15 cellular contexts compared by ENCODE assay signal in the genomic region with DNA sequence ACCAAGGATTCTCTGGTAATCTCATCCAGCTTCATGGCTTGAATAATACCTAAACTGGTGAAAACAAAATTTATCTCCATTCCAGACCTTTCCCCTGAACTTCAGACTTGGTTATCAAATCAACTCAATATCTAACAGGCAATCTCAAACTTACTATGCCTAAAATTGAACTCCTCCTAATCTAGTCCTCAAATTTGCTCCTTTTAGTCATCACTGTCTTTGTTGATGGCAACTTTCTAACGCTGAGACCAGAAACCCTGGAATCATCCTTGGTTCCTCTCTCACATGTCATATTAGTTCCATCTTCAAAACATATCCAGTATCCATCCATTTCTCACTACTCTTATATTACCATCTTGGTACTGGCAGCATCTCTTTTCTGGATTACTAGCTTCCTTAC. TPM values are rescaled to one million over a fixed set of nuclear protein-coding genes. Genes with fewer than 3 reads are reported as not detected.
DNase-seq lines count a peak whose midpoint lies in the region; ATAC-seq and TF ChIP-seq lines count a peak whose summit lies in the region.
"Had no signal": no experiment of that assay in that cellular context is flagged by ENCODE, and none has a peak within 500 bp of the region (broad histone marks: within the 10 kb centered on the region; RNA-seq: fewer than 3 reads in every experiment).

No MANE protein-coding gene starts in this region.

- peak overlapping the region; percentile 39 for H3K4me3 ChIP-seq in CD4-positive, CD25-positive, alpha-beta regulatory T cell (ENCODE audit: low read depth, low read length)
- H3K4me3 ChIP-seq in GM23248 = no peak overlapping the region
- H3K4me3 ChIP-seq: lower lobe of right lung, SK-N-MC had no signal

- intact Hi-C loops in activated T-helper 2 cell treated with anti-CD3 and anti-CD28 coated beads, Interferon-gamma antibody, Interleukin-2, Interleukin-4, amounts not matched to agents 10 μg/mL and 5 μg/mL and 100 μg/mL, durations not matched to agents 14 hours and 24 hours and 36 hours (cut with micrococcal nuclease) = no loop called here

- peaks cover 92% of the 10 kb centered on the region for H3K79me2 ChIP-seq in GM23248 (ENCODE audit: insufficient read depth)

- peaks cover 4% of the 10 kb centered on the region for H3K36me3 Mint-ChIP-seq in CD4-positive, CD25-positive, alpha-beta regulatory T cell
- H3K36me3 Mint-ChIP-seq in activated T-helper 2 cell treated with anti-CD3 and anti-CD28 coated beads, Interferon-gamma antibody, Interleukin-2, Interleukin-4, amounts not matched to agents 10 μg/mL and 5 μg/mL and 100 μg/mL, durations not matched to agents 14 hours and 24 hours and 36 hours (ENCODE audit: low read depth) = peaks cover 33% of the 10 kb centered on the region
- peaks cover under 1 to 4% of the 10 kb centered on the region in 2 donors for H3K36me3 Mint-ChIP-seq in naive B cell
- peaks cover 5% of the 10 kb centered on the region for H3K36me3 Mint-ChIP-seq in mesothelial cell of epicardium

- ATAC-seq in CD4-positive, CD25-positive, alpha-beta regulatory T cell (ENCODE audit: low read depth in 2 of 2) = no peak
- ATAC-seq in naive B cell (ENCODE audit: low read depth in 2 of 2) (no peak), GM21515 (IDR thresholded peaks at IDR 0.05; ENCODE audit: unreplicated experiment) (no peak), HG03280 (IDR thresholded peaks at IDR 0.05; ENCODE audit: unreplicated experiment) (no peak)
- ATAC-seq: lower lobe of right lung had no signal

- no peaks in the 10 kb centered on the region for H3K9me2 ChIP-seq in GM23248 (ENCODE audit: insufficient read depth)

- no peak for TF ChIP-seq CTCF in mesothelial cell of epicardium (IDR thresholded peaks at IDR 0.05; ENCODE audit: unreplicated experiment)

- no peaks in the 10 kb centered on the region for H3K9me3 ChIP-seq in CD4-positive, CD25-positive, alpha-beta regulatory T cell (ENCODE audit: control insufficient read depth in 2 of 2, low read length in 2 of 2)
- no peaks in the 10 kb centered on the region for H3K9me3 ChIP-seq in GM23248 (ENCODE audit: low read depth)
- H3K9me3 ChIP-seq: lower lobe of right lung had no signal

- peaks cover 52% of the 10 kb centered on the region for H4K20me1 ChIP-seq in GM23248 (ENCODE audit: insufficient read depth)

- WGBS in GM23248 (ENCODE audit: low coverage in 1 of 2, low lambda C conversion rate in 2 of 2, missing lambda C conversion rate in 2 of 2), 2 experiments = 4 to 14% methylated on average over 1 of the region's 1 CpG

- no peak overlapping the region for H3K9ac ChIP-seq in GM23248

- H3K27ac ChIP-seq in CD4-positive, CD25-positive, alpha-beta regulatory T cell (ENCODE audit: insufficient read depth, low read length, poor library complexity, severe bottlenecking) = no peak overlapping the region
- 0 out of 2 replicates have a peak overlapping the region, but pooled peaks have one; percentile 6 for H3K27ac ChIP-seq in GM23248
- H3K27ac ChIP-seq: lower lobe of right lung, SK-N-MC had no signal

- peaks cover 8% of the 10 kb centered on the region for H3K27me3 Mint-ChIP-seq in CD4-positive, CD25-positive, alpha-beta regulatory T cell
- no peaks in the 10 kb centered on the region for H3K27me3 Mint-ChIP-seq in activated T-helper 2 cell treated with anti-CD3 and anti-CD28 coated beads, Interferon-gamma antibody, Interleukin-2, Interleukin-4, amounts not matched to agents 10 μg/mL and 5 μg/mL and 100 μg/mL, durations not matched to agents 14 hours and 24 hours and 36 hours (ENCODE audit: low read depth)
- H3K27me3 Mint-ChIP-seq in naive B cell (no peaks in the 10 kb centered on the region), mesothelial cell of epicardium (ENCODE audit: low read depth) (no peaks in the 10 kb centered on the region)

- peaks cover 11% of the 10 kb centered on the region for H3F3A ChIP-seq in GM23248 (ENCODE audit: insufficient read depth)

- in situ Hi-C loops in GM23248 (cut with MboI) = no loop called here

- H3K9me3 Mint-ChIP-seq in CD4-positive, CD25-positive, alpha-beta regulatory T cell = peaks cover 0 to 2% (median 0%) of the 10 kb centered on the region in 7 donors
- H3K9me3 Mint-ChIP-seq in activated T-helper 2 cell treated with anti-CD3 and anti-CD28 coated beads, Interferon-gamma antibody, Interleukin-2, Interleukin-4, amounts not matched to agents 10 μg/mL and 5 μg/mL and 100 μg/mL, durations not matched to agents 14 hours and 24 hours and 36 hours = no peaks in the 10 kb centered on the region
- no peaks in the 10 kb centered on the region for H3K9me3 Mint-ChIP-seq in naive B cell
- no peaks in the 10 kb centered on the region for H3K9me3 Mint-ChIP-seq in mesothelial cell of epicardium
- H3K9me3 Mint-ChIP-seq: nephron had no signal

- peaks cover 61% of the 10 kb centered on the region for H3K4me1 ChIP-seq in CD4-positive, CD25-positive, alpha-beta regulatory T cell (ENCODE audit: control insufficient read depth, insufficient read depth, low read length, poor library complexity, severe bottlenecking)
- peaks cover 36% of the 10 kb centered on the region for H3K4me1 ChIP-seq in GM23248 (ENCODE audit: insufficient read depth)

- peak overlapping the region; percentile 4 to 48 (median 32) for H3K4me3 Mint-ChIP-seq in CD4-positive, CD25-positive, alpha-beta regulatory T cell
- H3K4me3 Mint-ChIP-seq in activated T-helper 2 cell treated with anti-CD3 and anti-CD28 coated beads, Interferon-gamma antibody, Interleukin-2, Interleukin-4, amounts not matched to agents 10 μg/mL and 5 μg/mL and 100 μg/mL, durations not matched to agents 14 hours and 24 hours and 36 hours (ENCODE audit: low read depth) = no peak overlapping the region
- peak overlapping the region in 6 of 8 donors; percentile 7 to 78 (median 32) for H3K4me3 Mint-ChIP-seq in naive B cell
- H3K4me3 Mint-ChIP-seq in mesothelial cell of epicardium = no peak overlapping the region
- H3K4me3 Mint-ChIP-seq: nephron had no signal

- H2AFZ ChIP-seq in GM23248 = no peak overlapping the region

- peaks cover 4% of the 10 kb centered on the region for H3K36me3 ChIP-seq in CD4-positive, CD25-positive, alpha-beta regulatory T cell (ENCODE audit: control insufficient read depth, insufficient read depth, low read length)
- H3K36me3 ChIP-seq in GM23248 (ENCODE audit: low read depth) = 0 out of 2 replicates have a peak, but pooled peaks cover 3% of the 10 kb centered on the region
- H3K36me3 ChIP-seq: lower lobe of right lung had no signal

- peak overlapping the region; percentile 33 for H3K4me2 ChIP-seq in GM23248 (ENCODE audit: unreplicated experiment)

- DNase-seq in CD4-positive, CD25-positive, alpha-beta regulatory T cell = no peak
- DNase-seq in GM23248 (no peak), naive B cell (no peak), mesothelial cell of epicardium (ENCODE audit: low spot score in 2 of 2, unreplicated experiment in 2 of 2) (no peak)
- no peak for DNase-seq in activated T-helper 2 cell treated with anti-CD3 and anti-CD28 coated beads, Interferon-gamma antibody, Interleukin-2, Interleukin-4, amounts not matched to agents 10 μg/mL and 5 μg/mL and 100 μg/mL, durations not matched to agents 14 hours and 24 hours and 36 hours (ENCODE audit: low spot score)
- no peak for DNase-seq in stimulated activated CD4-positive, alpha-beta T cell treated with anti-CD3 and anti-CD28 coated beads, Interleukin-4, amount 100 ng/mL, for 24 hours
- DNase-seq: DMS 273 treated with DMSO at 0.1 percent for 48 hours, foreskin fibroblast, lower lobe of right lung, NCI-H1694 treated with DMSO at 0.1 percent for 48 hours, NCI-H510A had no signal

- peak overlapping the region in 2 of 3 donors; percentile 19 to 54 for H3K27ac Mint-ChIP-seq in CD4-positive, CD25-positive, alpha-beta regulatory T cell
- H3K27ac Mint-ChIP-seq in activated T-helper 2 cell treated with anti-CD3 and anti-CD28 coated beads, Interferon-gamma antibody, Interleukin-2, Interleukin-4, amounts not matched to agents 10 μg/mL and 5 μg/mL and 100 μg/mL, durations not matched to agents 14 hours and 24 hours and 36 hours = peak overlapping the region; percentile 51
- H3K27ac Mint-ChIP-seq in naive B cell = peak overlapping the region in 4 of 6 donors; percentile 5 to 51 (median 36)
- no peak overlapping the region for H3K27ac Mint-ChIP-seq in mesothelial cell of epicardium

- H3K27me3 ChIP-seq in CD4-positive, CD25-positive, alpha-beta regulatory T cell (ENCODE audit: control insufficient read depth, insufficient read depth, low read length) = no peaks in the 10 kb centered on the region
- H3K27me3 ChIP-seq in GM23248 (replicated peaks; ENCODE audit: insufficient read depth) = no peaks in the 10 kb centered on the region

- peaks cover 56 to 83% (median 68%) of the 10 kb centered on the region in 4 donors for H3K4me1 Mint-ChIP-seq in CD4-positive, CD25-positive, alpha-beta regulatory T cell
- H3K4me1 Mint-ChIP-seq in activated T-helper 2 cell treated with anti-CD3 and anti-CD28 coated beads, Interferon-gamma antibody, Interleukin-2, Interleukin-4, amounts not matched to agents 10 μg/mL and 5 μg/mL and 100 μg/mL, durations not matched to agents 14 hours and 24 hours and 36 hours (ENCODE audit: low read depth) = peaks cover 34% of the 10 kb centered on the region
- H3K4me1 Mint-ChIP-seq in naive B cell (peaks cover 55 to 82% (median 67%) of the 10 kb centered on the region in 3 donors), mesothelial cell of epicardium (peaks cover 31% of the 10 kb centered on the region)

RNA-seq across cellular contexts. Expression of gene SETD2, which starts 4.8 kb away (rescaled TPM):
- 93.7 TPM for total RNA-seq in CD4-positive, CD25-positive, alpha-beta regulatory T cell
- 10 to 100 TPM; 10.4 to 12.3 (median 11.1) TPM for polyA plus RNA-seq in CD4-positive, CD25-positive, alpha-beta regulatory T cell
- 17.7 and 24.0 TPM in 2 replicates for total RNA-seq in GM23248 (2014; rRNA removed; shearing (Covaris generic))
- polyA plus RNA-seq in GM23248 (2016; fragmentation: Nextera tagmentation; extraction: Ambion mirVana) = 14.9 and 16.2 TPM in 2 replicates
- total RNA-seq in activated T-helper 2 cell treated with anti-CD3 and anti-CD28 coated beads, Interferon-gamma antibody, Interleukin-2, Interleukin-4, amounts not matched to agents 10 μg/mL and 5 μg/mL and 100 μg/mL, durations not matched to agents 14 hours and 24 hours and 36 hours = 41.2 and 43.6 TPM in 2 replicates
- 10 to 100 TPM in 5 of 6 donors, 1 to 10 TPM in 1; 7.0 to 41.3 (median 19.6) TPM for polyA plus RNA-seq in naive B cell (ENCODE audit: low read depth in 6 of 6)
- total RNA-seq in mesothelial cell of epicardium = 68.1 to 73.1 TPM (median 68.8 TPM) in 3 replicates

Comparison
In these comparisons a context has a peak if more than half of its experiments do, and no peak if none do; other contexts are left out.
1. H3K4me3 Mint-ChIP-seq: peak in CD4-positive, CD25-positive, alpha-beta regulatory T cell (4 of 4) and naive B cell (6 of 8); none in activated T-helper 2 cell treated with anti-CD3 and anti-CD28 coated beads, Interferon-gamma antibody, Interleukin-2, Interleukin-4, amounts not matched to agents 10 μg/mL and 5 μg/mL and 100 μg/mL, durations not matched to agents 14 hours and 24 hours and 36 hours (single experiment) and mesothelial cell of epicardium (single experiment).